Comparison of ENCODE assay signal across 8 cellular contexts in genomic region chr1:1399870-1400575, GRCh38. TPM values are rescaled to one million over a fixed set of nuclear protein-coding genes. Genes with fewer than 3 reads are reported as not detected.
DNase-seq lines count a peak whose midpoint lies in the region; TF ChIP-seq lines count a peak whose summit lies in the region.

No MANE protein-coding gene starts in this region.

- H3K36me3 Mint-ChIP-seq in IgD-negative memory B cell, result peaks cover 12% of the 10 kb centered on the region

- no peaks in the 10 kb centered on the region for H3K9me3 Mint-ChIP-seq in IgD-negative memory B cell

- no peaks in the 10 kb centered on the region for H3K27me3 ChIP-seq in thymus (ENCODE audit: control insufficient read depth, insufficient read depth)

- H3K27me3 Mint-ChIP-seq in IgD-negative memory B cell, result no peaks in the 10 kb centered on the region

- peak overlapping the region; percentile 89 to 99 (median 94) for H3K4me3 Mint-ChIP-seq in IgD-negative memory B cell

- 9% methylated on average over 34 of the region's 34 CpGs for WGBS in thymus

- peak overlapping the region; percentile 91 to 99 (median 95) for H3K27ac Mint-ChIP-seq in IgD-negative memory B cell

- peaks cover 60% of the 10 kb centered on the region for H3K36me3 ChIP-seq in thymus (ENCODE audit: control insufficient read depth, insufficient read depth)

- in situ Hi-C loops in astrocyte of the spinal cord (cut with HindIII; ENCODE audit: low sequenced_read_pairs) (no loop called here), ACHN (cut with HindIII; ENCODE audit: low pct_ligation_motif_present, low pct_unique_long_range_greater_than_20kb, low sequenced_read_pairs) (no loop called here)

- peak overlapping the region; percentile 88 for H3K4me3 ChIP-seq in astrocyte of the spinal cord (ENCODE audit: low read depth, low read length)
- peak overlapping the region; percentile 97 for H3K4me3 ChIP-seq in thymus (ENCODE audit: low read length)

- H3K27ac ChIP-seq in thymus (ENCODE audit: low read depth), result peak overlapping the region; percentile 88

- H3K9me3 ChIP-seq in thymus (ENCODE audit: control insufficient read depth), result peaks cover 1% of the 10 kb centered on the region

- H3K4me1 Mint-ChIP-seq in IgD-negative memory B cell, result peaks cover 23 to 29% (median 23%) of the 10 kb centered on the region in 3 donors

- TF ChIP-seq CTCF in astrocyte of the spinal cord (IDR thresholded peaks at IDR 0.05; ENCODE audit: low read depth, low read length), result no peak

- DNase-seq in DMS53 (lab: John Stamatoyannopoulos, UW) (peak; percentile 68), DMS53 treated with DMSO at 0.1 percent for 48 hours (lab: John Stamatoyannopoulos, UW; ENCODE audit: unreplicated experiment) (no peak), astrocyte of the spinal cord (ENCODE audit: low read depth, low spot score) (peak; percentile 12), left kidney (ENCODE audit: low read depth, low spot score) (peak; percentile 43), ACHN (no peak), amniotic stem cell (lab: John Stamatoyannopoulos, UW) (no peak)

- H3K4me1 ChIP-seq in thymus (ENCODE audit: control insufficient read depth, insufficient read depth, low read length), result peaks cover 18% of the 10 kb centered on the region

RNA-seq across cellular contexts. Expression of gene CCNL2, which starts 0.9 kb away (rescaled TPM):
- polyA plus RNA-seq in IgD-negative memory B cell (39.8 TPM), thymus (340 TPM)

RNA-seq across cellular contexts. Expression of gene MRPL20, which starts 7.1 kb away (rescaled TPM):
- polyA plus RNA-seq in IgD-negative memory B cell, result 144 TPM
- 140 TPM for polyA plus RNA-seq in thymus

RNA-seq across cellular contexts. Expression of gene ANKRD65, which starts 21.1 kb away (rescaled TPM):
- polyA plus RNA-seq in IgD-negative memory B cell (not detected), thymus (16.0 TPM)

RNA-seq across cellular contexts. Expression of gene AURKAIP1, which starts 25.0 kb away (rescaled TPM):
- polyA plus RNA-seq in IgD-negative memory B cell (177 TPM), thymus (116 TPM)

RNA-seq across cellular contexts. Expression of gene VWA1, which starts 35.5 kb away (rescaled TPM):
- polyA plus RNA-seq in IgD-negative memory B cell (not detected), thymus (16.8 TPM)

Comparison
In these comparisons a context has a peak if more than half of its experiments do, and no peak if none do; other contexts are left out.
1. DNase-seq: peak in DMS53 (single experiment), astrocyte of the spinal cord (single experiment) and left kidney (single experiment); none in DMS53 treated with DMSO at 0.1 percent for 48 hours (single experiment), ACHN (single experiment) and amniotic stem cell (single experiment).
2. RNA of gene ANKRD65, which starts 21.1 kb away (polyA plus RNA-seq): 16.0 TPM in thymus (single experiment); not detected in IgD-negative memory B cell (single experiment); every median in the first group is over 10 times any median in the second.